ENCODE assay signal across 8 cellular contexts in the genomic region with DNA sequence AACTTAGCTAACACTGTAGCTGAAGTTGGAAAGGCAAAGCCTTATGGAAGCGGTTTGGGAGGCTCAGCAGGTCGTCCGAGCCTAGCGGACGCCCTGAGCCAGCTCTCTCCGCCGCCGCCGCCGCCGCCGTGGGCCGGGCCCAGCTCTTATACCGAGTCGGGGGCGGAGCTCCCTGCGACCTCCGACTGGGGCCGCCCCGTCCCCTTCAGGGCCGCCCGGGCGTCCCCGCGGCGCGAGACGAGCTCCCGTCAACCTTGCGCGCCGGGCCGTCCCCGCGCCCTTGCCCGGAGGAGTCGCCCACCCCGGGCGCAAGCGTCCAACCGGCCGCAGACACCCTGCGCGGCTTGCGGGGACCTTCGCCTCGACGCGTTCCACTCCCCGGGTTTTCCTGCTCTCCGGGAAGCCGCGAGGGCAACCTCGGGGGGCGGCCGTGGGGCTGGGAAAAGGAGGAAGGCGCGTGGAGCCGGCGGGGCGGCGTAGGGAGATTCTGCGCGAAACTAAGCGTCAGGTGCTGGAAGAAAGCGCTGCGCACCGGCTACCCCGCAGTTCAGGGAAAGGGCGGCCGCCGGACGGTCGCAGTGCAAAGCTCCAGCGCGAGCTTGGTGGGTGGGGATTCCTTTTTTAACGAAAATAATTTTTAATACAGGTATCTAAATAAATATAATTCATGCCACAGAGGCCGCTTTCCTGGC. TPM values are rescaled to one million over a fixed set of nuclear protein-coding genes. Genes with fewer than 3 reads are reported as not detected.
A peak's percentile ranks its signal among the peaks of the same experiment; 100 is the strongest.
DNase-seq lines count a peak whose midpoint lies in the region; ATAC-seq and TF ChIP-seq lines count a peak whose summit lies in the region.

A gene with protein sequence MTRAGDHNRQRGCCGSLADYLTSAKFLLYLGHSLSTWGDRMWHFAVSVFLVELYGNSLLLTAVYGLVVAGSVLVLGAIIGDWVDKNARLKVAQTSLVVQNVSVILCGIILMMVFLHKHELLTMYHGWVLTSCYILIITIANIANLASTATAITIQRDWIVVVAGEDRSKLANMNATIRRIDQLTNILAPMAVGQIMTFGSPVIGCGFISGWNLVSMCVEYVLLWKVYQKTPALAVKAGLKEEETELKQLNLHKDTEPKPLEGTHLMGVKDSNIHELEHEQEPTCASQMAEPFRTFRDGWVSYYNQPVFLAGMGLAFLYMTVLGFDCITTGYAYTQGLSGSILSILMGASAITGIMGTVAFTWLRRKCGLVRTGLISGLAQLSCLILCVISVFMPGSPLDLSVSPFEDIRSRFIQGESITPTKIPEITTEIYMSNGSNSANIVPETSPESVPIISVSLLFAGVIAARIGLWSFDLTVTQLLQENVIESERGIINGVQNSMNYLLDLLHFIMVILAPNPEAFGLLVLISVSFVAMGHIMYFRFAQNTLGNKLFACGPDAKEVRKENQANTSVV (minus strand): TSS at position 125 of the 692 bp plus-strand sequence. CDS start 326 bp downstream, outside the sequence.

- TF ChIP-seq CTCF in activated CD8-positive, alpha-beta T cell treated with anti-CD3 and anti-CD28 coated beads for 36 hours (IDR thresholded peaks at IDR 0.05) = no peak

- H3K4me1 Mint-ChIP-seq in activated CD8-positive, alpha-beta T cell treated with anti-CD3 and anti-CD28 coated beads for 36 hours (ENCODE audit: low read depth) = peaks cover 25% of the 10 kb centered on the region

- peak within 1 kb of the TSS; percentile 1 for H3K27ac Mint-ChIP-seq in activated CD8-positive, alpha-beta T cell treated with anti-CD3 and anti-CD28 coated beads for 36 hours

- no peaks in the 10 kb centered on the region for H3K36me3 Mint-ChIP-seq in activated CD8-positive, alpha-beta T cell treated with anti-CD3 and anti-CD28 coated beads for 36 hours (ENCODE audit: low read depth)

- CTCF ChIA-PET in activated CD8-positive, alpha-beta T cell treated with anti-CD3 and anti-CD28 coated beads for 36 hours (lab: Charles Lee) = interaction anchor here (0.8 to 1.5 kb wide), 3 partner anchors 8 to 52 kb away, joined by 3 to 4 read pairs (median 3); no protein-coding TSS in a partner anchor

- intact Hi-C loops in activated CD8-positive, alpha-beta T cell treated with anti-CD3 and anti-CD28 coated beads for 36 hours (cut with micrococcal nuclease) = no loop called here

- ATAC-seq in HG02763 (IDR thresholded peaks at IDR 0.05; ENCODE audit: unreplicated experiment) = peak; percentile 46
- ATAC-seq in activated CD8-positive, alpha-beta T cell treated with anti-CD3 and anti-CD28 coated beads for 36 hours = peak; percentile 95

- H3K4me3 Mint-ChIP-seq in activated CD8-positive, alpha-beta T cell treated with anti-CD3 and anti-CD28 coated beads for 36 hours = peak within 1 kb of the TSS; percentile 74

- H3K27me3 Mint-ChIP-seq in activated CD8-positive, alpha-beta T cell treated with anti-CD3 and anti-CD28 coated beads for 36 hours = peaks cover 25% of the 10 kb centered on the region

- DNase-seq in G401 (ENCODE audit: low spot score) (peak; percentile 5), NCI-H460 (ENCODE audit: extremely low read depth, low read depth) (peak; percentile 73), lung microvascular endothelial cell (ENCODE audit: low read depth in 2 of 2) (peak; percentile 48 to 91), cerebellar nuclear complex (lab: John Stamatoyannopoulos, UW) (no peak)
- DNase-seq in activated CD8-positive, alpha-beta T cell treated with anti-CD3 and anti-CD28 coated beads for 36 hours = peak; percentile 65
- peak; percentile 56 for DNase-seq in effector CD4-positive, alpha-beta T cell
- DNase-seq in stimulated activated CD4-positive, alpha-beta T cell treated with anti-CD3 and anti-CD28 coated beads, Interleukin-4, amount 100 ng/mL, for 48 hours (ENCODE audit: low read depth in 2 of 2) = peak; percentile 42 to 62

- in situ Hi-C loops in G401 (cut with HindIII; ENCODE audit: low sequenced_read_pairs) = no loop called here

- H3K9me3 Mint-ChIP-seq in activated CD8-positive, alpha-beta T cell treated with anti-CD3 and anti-CD28 coated beads for 36 hours = no peaks in the 10 kb centered on the region

- POLR2A ChIA-PET in activated CD8-positive, alpha-beta T cell treated with anti-CD3 and anti-CD28 coated beads for 36 hours (lab: Charles Lee) = interaction anchor here (0.9 kb wide), 2 partner anchors 12 to 114 kb away, joined by 3 to 4 read pairs; no protein-coding TSS in a partner anchor

RNA-seq across cellular contexts. Expression of the gene that starts here (rescaled TPM):
- total RNA-seq in G401 (2014; rRNA removed; shearing (Covaris generic)) = 0.92 and 5.4 TPM in 2 replicates
- 8.8 and 12.5 TPM in 2 replicates for total RNA-seq in NCI-H460 (2014; rRNA removed; shearing (Covaris generic))
- polyA plus RNA-seq in NCI-H460 (2014; cell fraction: nucleus; rRNA removed) = 4.0 and 11.6 TPM in 2 replicates
- total RNA-seq in activated CD8-positive, alpha-beta T cell treated with anti-CD3 and anti-CD28 coated beads for 36 hours = 1 to 10 TPM; 1.2 to 1.5 TPM
- total RNA-seq in lung microvascular endothelial cell = 100 and 283 TPM in 2 replicates

Comparison
In these comparisons a context has a peak if more than half of its experiments do, and no peak if none do; other contexts are left out.
1. DNase-seq: peak in G401 (single experiment), NCI-H460 (single experiment), activated CD8-positive, alpha-beta T cell treated with anti-CD3 and anti-CD28 coated beads for 36 hours (single experiment), effector CD4-positive, alpha-beta T cell (single experiment), lung microvascular endothelial cell (2 of 2) and stimulated activated CD4-positive, alpha-beta T cell treated with anti-CD3 and anti-CD28 coated beads, Interleukin-4, amount 100 ng/mL, for 48 hours (2 of 2); none in cerebellar nuclear complex (0 of 2).